In genomic region chr6:77072694-77073409, GRCh38 we compare ENCODE assay signal across 20 cellular contexts.
"Had no signal": no experiment of that assay in that cellular context is flagged by ENCODE, and none has a peak within 500 bp of the region (broad histone marks: within the 10 kb centered on the region; RNA-seq: fewer than 3 reads in every experiment).

No MANE protein-coding gene starts in this region.

- H3K4me3 ChIP-seq: heart right ventricle, lung, spleen, transverse colon had no signal

- H3K27me3 ChIP-seq: heart right ventricle, spleen, transverse colon had no signal

- ATAC-seq: effector memory CD8-positive, alpha-beta T cell; heart right ventricle; natural killer cell treated with Interleukin-12 subunit alpha and Interleukin-12 subunit beta and Interleukin-15 and Interleukin-18, amount 100 ng/mL, for 72 hours; right cardiac atrium had no signal

- H3K4me1 ChIP-seq: heart right ventricle, spleen, transverse colon had no signal

- H3K9me3 ChIP-seq: transverse colon had no signal

- DNase-seq: activated CD4-positive, alpha-beta T cell treated with anti-CD3 and anti-CD28 coated beads for 4 hours; activated CD4-positive, alpha-beta T cell treated with anti-CD3 and anti-CD28 coated beads, Interleukin-2, amount 50 U/mL, for 48 hours; activated CD4-positive, CD25-positive, alpha-beta regulatory T cell; activated CD8-positive, alpha-beta memory T cell treated with anti-CD3 and anti-CD28 coated beads for 24 hours; activated effector memory CD4-positive, alpha-beta T cell treated with Interleukin-2 at 50 U/mL for 16 hours; activated naive CD4-positive, alpha-beta T cell treated with Interleukin-2 at 50 U/mL for 16 hours; aorta; cortex of kidney; effector memory CD8-positive, alpha-beta T cell; foreskin melanocyte; heart right ventricle; mesendoderm; posterior cingulate gyrus; right cardiac atrium; spleen; stimulated activated naive CD4-positive, alpha-beta T cell; transverse colon had no signal

- FAIRE-seq: endothelial cell of umbilical vein had no signal

- H3K27ac ChIP-seq: heart right ventricle, spleen, transverse colon had no signal

- H3K36me3 ChIP-seq: heart right ventricle, spleen, transverse colon had no signal
